Comparison of ENCODE assay signal across 9 cellular contexts in genomic region chr10:118343115-118343514, GRCh38. TPM values are rescaled to one million over a fixed set of nuclear protein-coding genes. Genes with fewer than 3 reads are reported as not detected.
DNase-seq lines count a peak whose midpoint lies in the region; ATAC-seq and TF ChIP-seq lines count a peak whose summit lies in the region.
"Had no signal": no experiment of that assay in that cellular context is flagged by ENCODE, and none has a peak within 500 bp of the region (broad histone marks: within the 10 kb centered on the region; RNA-seq: fewer than 3 reads in every experiment).

No MANE protein-coding gene starts in this region.

- no peak overlapping the region for H4K8ac ChIP-seq in neuronal stem cell (ENCODE audit: low read depth, low read length)

- no peak overlapping the region for H3K27ac Mint-ChIP-seq in activated CD4-positive, alpha-beta T cell treated with anti-CD3 and anti-CD28 coated beads for 36 hours

- WGBS in neuronal stem cell (ENCODE audit: extremely low coverage in 2 of 2, insufficient read length in 2 of 2, insufficient replicate concordance in 1 of 2), 2 donors = no CpG with 5 or more reads among the region's 5 CpGs

- H3K4me1 ChIP-seq in neuronal stem cell (ENCODE audit: control insufficient read depth in 2 of 2, insufficient read depth in 1 of 2, low read depth in 1 of 2, low read length in 2 of 2) (peaks cover 1 to 2% of the 10 kb centered on the region in 2 donors), uterus (peaks cover 0 to 13% of the 10 kb centered on the region in 2 donors)

- H3K4me2 ChIP-seq in neuronal stem cell (ENCODE audit: insufficient read depth, low read length, poor library complexity, severe bottlenecking) = no peak overlapping the region

- H3K9ac ChIP-seq in neuronal stem cell (ENCODE audit: low read depth, low read length, poor library complexity) = no peak overlapping the region

- H3K4me3 Mint-ChIP-seq in activated CD4-positive, alpha-beta T cell treated with anti-CD3 and anti-CD28 coated beads for 36 hours = peak overlapping the region; percentile 81

- no peak overlapping the region for H2BK120ac ChIP-seq in neuronal stem cell (ENCODE audit: low read depth, low read length)

- no peak overlapping the region for H2BK5ac ChIP-seq in neuronal stem cell (ENCODE audit: low read length)

- TF ChIP-seq CTCF in choroid plexus epithelial cell (conservative IDR thresholded peaks at IDR 0.05; ENCODE audit: low read depth, low read length) = no peak
- TF ChIP-seq CTCF in uterus (IDR thresholded peaks at IDR 0.05) = no peak

- no peak for TF ChIP-seq POLR2A in uterus (IDR thresholded peaks at IDR 0.05)

- POLR2A ChIA-PET in activated CD4-positive, alpha-beta T cell treated with anti-CD3 and anti-CD28 coated beads for 36 hours (lab: Charles Lee) = no interaction called here

- H3K14ac ChIP-seq in neuronal stem cell (ENCODE audit: low read length) = no peak overlapping the region

- peak overlapping the region; percentile 8 for H2AFZ ChIP-seq in neuronal stem cell (ENCODE audit: low read length)

- no peak for ATAC-seq in activated CD4-positive, alpha-beta T cell treated with anti-CD3 and anti-CD28 coated beads for 36 hours

- no peaks in the 10 kb centered on the region for H3K9me3 Mint-ChIP-seq in activated CD4-positive, alpha-beta T cell treated with anti-CD3 and anti-CD28 coated beads for 36 hours (ENCODE audit: low read depth)

- H3K36me3 ChIP-seq in neuronal stem cell (replicated peaks in 1 of 2; ENCODE audit: control insufficient read depth in 2 of 2, insufficient read depth in 2 of 2, low read length in 2 of 2) (peaks cover 2 to 21% of the 10 kb centered on the region in 2 donors), uterus (no peaks in the 10 kb centered on the region)
- H3K36me3 ChIP-seq: right atrium auricular region had no signal

- intact Hi-C loops in activated CD4-positive, alpha-beta T cell treated with anti-CD3 and anti-CD28 coated beads for 36 hours (cut with DNase I, micrococcal nuclease) = loop anchor here (2.0 to 10.0 kb wide), 8 partner anchors 79 to 968 kb away; partner anchors contain the start of genes PDZD8 (in 2 of the 2), DENND10 (in 1 of the 2) and RAB11FIP2 (in 1 of the 2)
- intact Hi-C loops in uterus (cut with DNase I; ENCODE audit: low total_unique reads) = no loop called here

- H3K4me3 ChIP-seq in choroid plexus epithelial cell (ENCODE audit: low read depth, low read length) (no peak overlapping the region), neuronal stem cell (ENCODE audit: low read length in 2 of 2) (no peak overlapping the region), uterus (no peak overlapping the region)

- no peak overlapping the region for H2AK5ac ChIP-seq in neuronal stem cell (ENCODE audit: low read depth, low read length)

- peaks cover 0 to 3% (median 0%) of the 10 kb centered on the region in 3 experiments for H3K27me3 ChIP-seq in neuronal stem cell (ENCODE audit: control insufficient read depth in 3 of 3, insufficient read depth in 3 of 3, low read depth in 1 of 3, low read length in 3 of 3)
- H3K27me3 ChIP-seq in uterus = no peaks in the 10 kb centered on the region
- H3K27me3 ChIP-seq: right atrium auricular region had no signal

- H3K27ac ChIP-seq in neuronal stem cell (replicated peaks; ENCODE audit: low read length) (no peak overlapping the region), uterus (no peak overlapping the region)

- H3K27me3 Mint-ChIP-seq in activated CD4-positive, alpha-beta T cell treated with anti-CD3 and anti-CD28 coated beads for 36 hours = no peaks in the 10 kb centered on the region

- H4K91ac ChIP-seq in neuronal stem cell (ENCODE audit: low read depth, low read length, poor library complexity) = no peak overlapping the region

- CTCF ChIA-PET in activated CD4-positive, alpha-beta T cell treated with anti-CD3 and anti-CD28 coated beads for 36 hours (lab: Charles Lee) = interaction anchor here (1.2 kb wide), 1 partner anchor 80 kb away, joined by 3 read pairs; no protein-coding TSS in a partner anchor

- H3K36me3 Mint-ChIP-seq in activated CD4-positive, alpha-beta T cell treated with anti-CD3 and anti-CD28 coated beads for 36 hours (ENCODE audit: low read depth) = peaks cover 9% of the 10 kb centered on the region

- no peak overlapping the region for H2BK12ac ChIP-seq in neuronal stem cell (ENCODE audit: low read length)

- no peak overlapping the region for H2BK15ac ChIP-seq in neuronal stem cell (ENCODE audit: low read length)

- no peaks in the 10 kb centered on the region for H3K9me3 ChIP-seq in neuronal stem cell (replicated peaks in 1 of 2; ENCODE audit: control insufficient read depth in 2 of 2, insufficient read depth in 1 of 2, low read depth in 1 of 2, low read length in 2 of 2)
- no peaks in the 10 kb centered on the region for H3K9me3 ChIP-seq in uterus
- H3K9me3 ChIP-seq: right atrium auricular region had no signal

- no peak overlapping the region for H3K18ac ChIP-seq in neuronal stem cell (ENCODE audit: low read length)

- no peak overlapping the region for H3K4ac ChIP-seq in neuronal stem cell (ENCODE audit: low read length)

- peaks cover 33% of the 10 kb centered on the region for H3K4me1 Mint-ChIP-seq in activated CD4-positive, alpha-beta T cell treated with anti-CD3 and anti-CD28 coated beads for 36 hours

- H3K23ac ChIP-seq in neuronal stem cell (ENCODE audit: low read depth, low read length, poor library complexity) = no peak overlapping the region

- no peak for DNase-seq in activated CD4-positive, alpha-beta T cell treated with anti-CD3 and anti-CD28 coated beads for 36 hours
- DNase-seq in activated CD4-positive, alpha-beta T cell treated with anti-CD3 and anti-CD28 coated beads, Interleukin-2, amount 50 U/mL, for 4 hours = no peak
- peak; percentile 29 for DNase-seq in LHCN-M2 (ENCODE audit: low read depth)
- peak; percentile 28 for DNase-seq in choroid plexus epithelial cell (ENCODE audit: low read depth)
- no peak for DNase-seq in neuronal stem cell (ENCODE audit: low spot score)
- DNase-seq in uterus = no peak
- DNase-seq in GM19240 (ENCODE audit: insufficient read length, low spot score) = no peak
- DNase-seq in HuH-7.5 (ENCODE audit: low spot score) = no peak

- H3K79me1 ChIP-seq in neuronal stem cell (ENCODE audit: low read depth, low read length) = peaks cover 2% of the 10 kb centered on the region

RNA-seq across cellular contexts. Expression of gene FAM204A, which starts 1.0 kb away (rescaled TPM):
- 10 to 100 TPM; 44.1 to 55.8 TPM for total RNA-seq in activated CD4-positive, alpha-beta T cell treated with anti-CD3 and anti-CD28 coated beads for 36 hours
- total RNA-seq in LHCN-M2 (2014; rRNA removed) = 69.2 and 69.9 TPM in 2 replicates
- polyA plus RNA-seq in LHCN-M2 (2012) = 32.5 TPM
- 81.5 TPM for polyA plus RNA-seq in neuronal stem cell (2013, experiment 1 of 2)
- 83.8 TPM for polyA plus RNA-seq in neuronal stem cell (2013, experiment 2 of 2)
- total RNA-seq in uterus = 10 to 100 TPM in 3 of 4 donors, 1 to 10 TPM in 1; 6.8 to 99.0 (median 51.3) TPM

Comparison
In these comparisons a context has a peak if more than half of its experiments do, and no peak if none do; other contexts are left out.
1. DNase-seq: peak in LHCN-M2 (single experiment) and choroid plexus epithelial cell (single experiment); none in activated CD4-positive, alpha-beta T cell treated with anti-CD3 and anti-CD28 coated beads for 36 hours (single experiment), activated CD4-positive, alpha-beta T cell treated with anti-CD3 and anti-CD28 coated beads, Interleukin-2, amount 50 U/mL, for 4 hours (0 of 2), neuronal stem cell (single experiment), uterus (0 of 2), GM19240 (single experiment) and HuH-7.5 (single experiment).